Comparison of ENCODE assay signal across 12 cellular contexts in genomic region chr5:80837679-80838078, GRCh38.
DNase-seq lines count a peak whose midpoint lies in the region; ATAC-seq lines count a peak whose summit lies in the region.
"Had no signal": no experiment of that assay in that cellular context is flagged by ENCODE, and none has a peak within 500 bp of the region (broad histone marks: within the 10 kb centered on the region; RNA-seq: fewer than 3 reads in every experiment).

No MANE protein-coding gene starts in this region.

- peaks cover 2% of the 10 kb centered on the region for H3K9me3 Mint-ChIP-seq in stimulated activated effector memory CD8-positive, alpha-beta T cell treated with anti-CD3 and anti-CD28 coated beads, Interleukin-12 subunit alpha, Interleukin-12 subunit beta, amount 100 ng/mL, for 72 hours

- no peaks in the 10 kb centered on the region for H3K36me3 Mint-ChIP-seq in stimulated activated effector memory CD8-positive, alpha-beta T cell treated with anti-CD3 and anti-CD28 coated beads, Interleukin-12 subunit alpha, Interleukin-12 subunit beta, amount 100 ng/mL, for 72 hours

- no peak overlapping the region for H3K27ac Mint-ChIP-seq in stimulated activated effector memory CD8-positive, alpha-beta T cell treated with anti-CD3 and anti-CD28 coated beads, Interleukin-12 subunit alpha, Interleukin-12 subunit beta, amount 100 ng/mL, for 72 hours

- no peak overlapping the region for H3K4me3 Mint-ChIP-seq in stimulated activated effector memory CD8-positive, alpha-beta T cell treated with anti-CD3 and anti-CD28 coated beads, Interleukin-12 subunit alpha, Interleukin-12 subunit beta, amount 100 ng/mL, for 72 hours

- ATAC-seq in GM21723 (IDR thresholded peaks at IDR 0.05; ENCODE audit: unreplicated experiment) (peak; percentile 81), HG03460 (IDR thresholded peaks at IDR 0.05; ENCODE audit: unreplicated experiment) (peak; percentile 93)
- ATAC-seq in stimulated activated effector memory CD8-positive, alpha-beta T cell treated with anti-CD3 and anti-CD28 coated beads, Interleukin-12 subunit alpha, Interleukin-12 subunit beta, amount 100 ng/mL, for 72 hours: peak; percentile 100
- ATAC-seq: left ventricle myocardium superior, sciatic nerve had no signal

- H3K4me1 Mint-ChIP-seq in stimulated activated effector memory CD8-positive, alpha-beta T cell treated with anti-CD3 and anti-CD28 coated beads, Interleukin-12 subunit alpha, Interleukin-12 subunit beta, amount 100 ng/mL, for 72 hours: peaks cover 27% of the 10 kb centered on the region

- peak; percentile 5 for DNase-seq in activated gamma-delta T cell treated with Interleukin-2 at 50 U/mL for 16 hours
- DNase-seq in activated gamma-delta T cell (lab: John Stamatoyannopoulos, UW): no peak
- DNase-seq in stimulated activated effector memory CD8-positive, alpha-beta T cell treated with anti-CD3 and anti-CD28 coated beads, Interleukin-12 subunit alpha, Interleukin-12 subunit beta, amount 100 ng/mL, for 72 hours (ENCODE audit: low spot score in 2 of 2): peak in 1 of 2 donors; percentile 69
- DNase-seq in NCI-H128 (lab: John Stamatoyannopoulos, UW; ENCODE audit: unreplicated experiment): no peak
- DNase-seq in HPDE6-E6E7 (ENCODE audit: extremely low spot score): no peak
- no peak for DNase-seq in NCI-H2029 (lab: John Stamatoyannopoulos, UW)
- DNase-seq: activated naive CD4-positive, alpha-beta T cell; left ventricle myocardium superior; SIG-M5 had no signal
